25 cellular contexts compared by ENCODE assay signal in genomic region chr1:109272831-109273547, GRCh38. TPM values are rescaled to one million over a fixed set of nuclear protein-coding genes. Genes with fewer than 3 reads are reported as not detected.
DNase-seq lines count a peak whose midpoint lies in the region; ATAC-seq and TF ChIP-seq lines count a peak whose summit lies in the region.
"Had no signal": no experiment of that assay in that cellular context is flagged by ENCODE, and none has a peak within 500 bp of the region (broad histone marks: within the 10 kb centered on the region; RNA-seq: fewer than 3 reads in every experiment).

No MANE protein-coding gene starts in this region.

- no peak overlapping the region for H3K23ac ChIP-seq in neuronal stem cell (ENCODE audit: low read depth, low read length, poor library complexity)

- H2AFZ ChIP-seq in neuronal stem cell (ENCODE audit: low read length) = no peak overlapping the region
- H2AFZ ChIP-seq: GM23248 had no signal

- H3K4me2 ChIP-seq in neuronal stem cell (ENCODE audit: insufficient read depth, low read length, poor library complexity, severe bottlenecking) = no peak overlapping the region
- H3K4me2 ChIP-seq: KMS-11 had no signal

- H3K79me1 ChIP-seq in neuronal stem cell (ENCODE audit: low read depth, low read length) = peaks cover 8% of the 10 kb centered on the region

- ATAC-seq in HG03139 (IDR thresholded peaks at IDR 0.05; ENCODE audit: unreplicated experiment) = no peak
- ATAC-seq: GM12878, left colon had no signal

- no peak overlapping the region for H3K4ac ChIP-seq in neuronal stem cell (ENCODE audit: low read length)

- no peak overlapping the region for H4K91ac ChIP-seq in neuronal stem cell (ENCODE audit: low read depth, low read length, poor library complexity)

- no peaks in the 10 kb centered on the region; the same call in 1 of the 2 replicates for H3K36me3 ChIP-seq in BE2C
- peaks cover 3% of the 10 kb centered on the region for H3K36me3 ChIP-seq in endodermal cell (ENCODE audit: control insufficient read depth, insufficient read depth, low read length)
- peaks cover 54 to 87% of the 10 kb centered on the region in 2 donors for H3K36me3 ChIP-seq in neuronal stem cell (replicated peaks in 1 of 2; ENCODE audit: control insufficient read depth in 2 of 2, insufficient read depth in 2 of 2, low read length in 2 of 2)
- H3K36me3 ChIP-seq: spleen had no signal

- H3K27me3 ChIP-seq in BE2C (no peaks in the 10 kb centered on the region), endodermal cell (ENCODE audit: control insufficient read depth, insufficient read depth, low read length, poor library complexity, severe bottlenecking) (no peaks in the 10 kb centered on the region), neuronal stem cell (ENCODE audit: control insufficient read depth in 3 of 3, insufficient read depth in 3 of 3, low read depth in 1 of 3, low read length in 3 of 3) (no peaks in the 10 kb centered on the region)

- peaks cover 17% of the 10 kb centered on the region for H3K36me3 Mint-ChIP-seq in endodermal cell (ENCODE audit: low read depth)

- H2AK5ac ChIP-seq in neuronal stem cell (ENCODE audit: low read depth, low read length) = no peak overlapping the region

- no peak overlapping the region for H2BK12ac ChIP-seq in neuronal stem cell (ENCODE audit: low read length)

- no peak overlapping the region for H2BK5ac ChIP-seq in neuronal stem cell (ENCODE audit: low read length)

- H3K18ac ChIP-seq in neuronal stem cell (ENCODE audit: low read length) = no peak overlapping the region

- peaks cover 2% of the 10 kb centered on the region for H3K27me3 Mint-ChIP-seq in endodermal cell (ENCODE audit: insufficient read depth)
- H3K27me3 Mint-ChIP-seq: activated B cell treated with CpG ODN at 0.5 μM for 24 hours had no signal

- H3K4me3 Mint-ChIP-seq in endodermal cell = no peak overlapping the region
- H3K4me3 Mint-ChIP-seq: activated B cell treated with CpG ODN at 0.5 μM for 24 hours had no signal

- H2BK120ac ChIP-seq in neuronal stem cell (ENCODE audit: low read depth, low read length) = no peak overlapping the region

- H3K4me1 Mint-ChIP-seq in endodermal cell = peaks cover 27% of the 10 kb centered on the region

- 90 to 92% methylated on average over 7 to 16 of the region's 16 CpGs for WGBS in endodermal cell (ENCODE audit: insufficient coverage in 1 of 2, insufficient read length in 1 of 2), 2 experiments
- no CpG with 5 or more reads among the region's 16 CpGs for WGBS in neuronal stem cell (ENCODE audit: extremely low coverage in 2 of 2, insufficient read length in 2 of 2, insufficient replicate concordance in 1 of 2), 2 donors

- H2BK15ac ChIP-seq in neuronal stem cell (ENCODE audit: low read length) = no peak overlapping the region

- no peak overlapping the region for H3K27ac ChIP-seq in endodermal cell (ENCODE audit: low read depth, low read length)
- no peak overlapping the region for H3K27ac ChIP-seq in neuronal stem cell (replicated peaks; ENCODE audit: low read length)
- H3K27ac ChIP-seq: GM23248, KMS-11, spleen had no signal

- no peak overlapping the region for H3K14ac ChIP-seq in neuronal stem cell (ENCODE audit: low read length)

- TF ChIP-seq CTCF in BE2C (IDR thresholded peaks at IDR 0.05; ENCODE audit: low read depth, low read length) (no peak), endodermal cell (conservative IDR thresholded peaks at IDR 0.05) (peak; percentile 24)

- no peak overlapping the region for H4K8ac ChIP-seq in neuronal stem cell (ENCODE audit: low read depth, low read length)

- H3K9me3 Mint-ChIP-seq in endodermal cell = peaks cover 1% of the 10 kb centered on the region
- H3K9me3 Mint-ChIP-seq: activated B cell treated with CpG ODN at 0.5 μM for 24 hours had no signal

- H3K9ac ChIP-seq in endodermal cell (ENCODE audit: extremely low read depth, low read length, poor library complexity, severe bottlenecking) = no peak overlapping the region
- H3K9ac ChIP-seq in neuronal stem cell (ENCODE audit: low read depth, low read length, poor library complexity) = peak overlapping the region; percentile 15
- H3K9ac ChIP-seq: GM23248, KMS-11 had no signal

- H3K27ac Mint-ChIP-seq in endodermal cell = no peak overlapping the region
- H3K27ac Mint-ChIP-seq: activated B cell treated with CpG ODN at 0.5 μM for 24 hours had no signal

- H3K4me1 ChIP-seq in BE2C (peaks cover 9% of the 10 kb centered on the region), endodermal cell (ENCODE audit: control insufficient read depth, insufficient read depth, low read length) (peaks cover 8% of the 10 kb centered on the region), neuronal stem cell (ENCODE audit: control insufficient read depth in 2 of 2, insufficient read depth in 1 of 2, low read depth in 1 of 2, low read length in 2 of 2) (peaks cover 1 to 5% of the 10 kb centered on the region in 2 donors)

- H3K9me3 ChIP-seq in BE2C = no peaks in the 10 kb centered on the region
- H3K9me3 ChIP-seq in endodermal cell (ENCODE audit: control insufficient read depth, low read length) = no peaks in the 10 kb centered on the region
- no peaks in the 10 kb centered on the region for H3K9me3 ChIP-seq in neuronal stem cell (replicated peaks in 1 of 2; ENCODE audit: control insufficient read depth in 2 of 2, insufficient read depth in 1 of 2, low read depth in 1 of 2, low read length in 2 of 2)
- H3K9me3 ChIP-seq: spleen had no signal

- H3K4me3 ChIP-seq in BE2C (ENCODE audit: low read depth, low read length) (no peak overlapping the region), endodermal cell (ENCODE audit: low read length) (no peak overlapping the region), neuronal stem cell (ENCODE audit: low read length in 2 of 2) (no peak overlapping the region)
- H3K4me3 ChIP-seq: GM12878, GM23248, spleen had no signal

- DNase-seq in BE2C (peak; percentile 12), LoVo (ENCODE audit: low spot score) (peak; percentile 60), endodermal cell (no peak), neuronal stem cell (ENCODE audit: low spot score) (no peak), NCI-H526 treated with DMSO at 0.1 percent for 48 hours (lab: John Stamatoyannopoulos, UW) (no peak), activated gamma-delta T cell (lab: John Stamatoyannopoulos, UW) (no peak)
- DNase-seq in stimulated activated CD4-positive, alpha-beta T cell treated with anti-CD3 and anti-CD28 coated beads, Interleukin-4, amount 100 ng/mL, for 4 hours = no peak
- DNase-seq: activated B cell treated with CpG ODN at 0.5 μM for 24 hours; activated naive CD4-positive, alpha-beta T cell; dermis blood vessel endothelial cell; GM23248; hypothalamus; NCI-H1417 treated with DMSO at 0.1 percent for 48 hours; stimulated activated naive CD4-positive, alpha-beta T cell; T-helper 1 cell had no signal

RNA-seq across cellular contexts. Expression of gene PSRC1, which starts 10.0 kb away (rescaled TPM):
- polyA plus RNA-seq in BE2C (2012; ENCODE audit: insufficient read depth, insufficient read length, low read depth) = 6.6 TPM
- 10 to 100 TPM; 38.5 to 72.7 TPM for total RNA-seq in endodermal cell
- polyA plus RNA-seq in endodermal cell (2013, experiment 1 of 2) = 91.5 TPM
- 92.2 TPM for polyA plus RNA-seq in endodermal cell (2013, experiment 2 of 2)
- 118 TPM for polyA plus RNA-seq in neuronal stem cell (2013, experiment 1 of 2)
- 115 TPM for polyA plus RNA-seq in neuronal stem cell (2013, experiment 2 of 2)
- total RNA-seq: activated B cell treated with CpG ODN at 0.5 μM for 24 hours had no signal

RNA-seq across cellular contexts. Expression of gene CELSR2, which starts 23.6 kb away (rescaled TPM):
- 39.5 TPM for polyA plus RNA-seq in BE2C (2012; ENCODE audit: insufficient read depth, insufficient read length, low read depth)
- 10 to 100 TPM; 16.1 to 20.2 TPM for total RNA-seq in endodermal cell
- polyA plus RNA-seq in endodermal cell (2013, experiment 1 of 2) = 72.5 TPM
- polyA plus RNA-seq in endodermal cell (2013, experiment 2 of 2) = 63.1 TPM
- polyA plus RNA-seq in neuronal stem cell (2013, experiment 1 of 2) = 40.0 TPM
- polyA plus RNA-seq in neuronal stem cell (2013, experiment 2 of 2) = 41.0 TPM

RNA-seq across cellular contexts. Expression of gene MYBPHL, which starts 33.8 kb away (rescaled TPM):
- 0.66 TPM for polyA plus RNA-seq in BE2C (2012; ENCODE audit: insufficient read depth, insufficient read length, low read depth)
- total RNA-seq in endodermal cell = not detected
- polyA plus RNA-seq in endodermal cell (2013, experiment 1 of 2) = not detected
- polyA plus RNA-seq in endodermal cell (2013, experiment 2 of 2) = not detected
- polyA plus RNA-seq in neuronal stem cell (2013, experiment 1 of 2) = 0.13 TPM
- 0.29 TPM for polyA plus RNA-seq in neuronal stem cell (2013, experiment 2 of 2)
- total RNA-seq: activated B cell treated with CpG ODN at 0.5 μM for 24 hours, astrocyte, dermis blood vessel endothelial cell, fibroblast of lung, G401, GM12878, GM23248, left colon, myocyte, RPMI7951, spleen had no signal
- polyA plus RNA-seq: fibroblast of lung, GM23248, spleen had no signal

RNA-seq across cellular contexts. Expression of gene SARS1, which starts 59.3 kb away (rescaled TPM):
- polyA plus RNA-seq in BE2C (2012; ENCODE audit: insufficient read depth, insufficient read length, low read depth) = 865 TPM
- total RNA-seq in endodermal cell = 100 to 1,000 TPM; 100 to 101 TPM
- 159 TPM for polyA plus RNA-seq in endodermal cell (2013, experiment 1 of 2)
- 128 TPM for polyA plus RNA-seq in endodermal cell (2013, experiment 2 of 2)
- polyA plus RNA-seq in neuronal stem cell (2013, experiment 1 of 2) = 110 TPM
- 109 TPM for polyA plus RNA-seq in neuronal stem cell (2013, experiment 2 of 2)

Comparison
In these comparisons a context has a peak if more than half of its experiments do, and no peak if none do; other contexts are left out.
1. DNase-seq: peak in BE2C (single experiment) and LoVo (single experiment); none in endodermal cell (single experiment), neuronal stem cell (single experiment), NCI-H526 treated with DMSO at 0.1 percent for 48 hours (single experiment), activated gamma-delta T cell (single experiment) and stimulated activated CD4-positive, alpha-beta T cell treated with anti-CD3 and anti-CD28 coated beads, Interleukin-4, amount 100 ng/mL, for 4 hours (0 of 2).